Comparison of ENCODE assay signal across 2 cellular contexts in genomic region chr13:90455861-90456260, GRCh38.
TF ChIP-seq lines count a peak whose summit lies in the region.

No MANE protein-coding gene starts in this region.

TF ChIP-seq in SK-N-SH, 30 proteins besides CTCF, POLR2A, EP300 and RAD21 (continued from another document):
- TF ChIP-seq MAX (IDR thresholded peaks at IDR 0.05; ENCODE audit: low read depth): no peak
- no peak for TF ChIP-seq ELF1 (IDR thresholded peaks at IDR 0.05)
- TF ChIP-seq ZBTB33 (IDR thresholded peaks at IDR 0.05; ENCODE audit: borderline replicate concordance, low read depth): no peak
- no peak for TF ChIP-seq GATA2 (CRISPR knock-in tag; IDR thresholded peaks at IDR 0.05)
- TF ChIP-seq TEAD4 (IDR thresholded peaks at IDR 0.05; ENCODE audit: borderline replicate concordance, insufficient read depth): no peak
- TF ChIP-seq YY1 (IDR thresholded peaks at IDR 0.05; ENCODE audit: low read depth): no peak
- TF ChIP-seq RXRA (IDR thresholded peaks at IDR 0.05; ENCODE audit: borderline replicate concordance, low read depth): no peak
- no peak for TF ChIP-seq RFX5 (IDR thresholded peaks at IDR 0.05; ENCODE audit: low read length)
- no peak for TF ChIP-seq TCF12 (IDR thresholded peaks at IDR 0.05)
- TF ChIP-seq CHD2 (IDR thresholded peaks at IDR 0.05; ENCODE audit: low read length, partially characterized antibody): no peak

TF ChIP-seq in SK-N-SH treated with all-trans-retinoic acid at 6 μM for 48 hours, 23 proteins besides CTCF, POLR2A, EP300 and RAD21 (continued from another document):
- TF ChIP-seq CSRNP3 (CRISPR knock-in tag; IDR thresholded peaks at IDR 0.05) (no peak), ISL1 (CRISPR knock-in tag; IDR thresholded peaks at IDR 0.05) (no peak), SNAI2 (CRISPR knock-in tag; IDR thresholded peaks at IDR 0.05) (no peak), PPARA (CRISPR knock-in tag; IDR thresholded peaks at IDR 0.05; ENCODE audit: borderline replicate concordance) (no peak)
